Comparison of ENCODE assay signal across 8 cellular contexts in the genomic region with DNA sequence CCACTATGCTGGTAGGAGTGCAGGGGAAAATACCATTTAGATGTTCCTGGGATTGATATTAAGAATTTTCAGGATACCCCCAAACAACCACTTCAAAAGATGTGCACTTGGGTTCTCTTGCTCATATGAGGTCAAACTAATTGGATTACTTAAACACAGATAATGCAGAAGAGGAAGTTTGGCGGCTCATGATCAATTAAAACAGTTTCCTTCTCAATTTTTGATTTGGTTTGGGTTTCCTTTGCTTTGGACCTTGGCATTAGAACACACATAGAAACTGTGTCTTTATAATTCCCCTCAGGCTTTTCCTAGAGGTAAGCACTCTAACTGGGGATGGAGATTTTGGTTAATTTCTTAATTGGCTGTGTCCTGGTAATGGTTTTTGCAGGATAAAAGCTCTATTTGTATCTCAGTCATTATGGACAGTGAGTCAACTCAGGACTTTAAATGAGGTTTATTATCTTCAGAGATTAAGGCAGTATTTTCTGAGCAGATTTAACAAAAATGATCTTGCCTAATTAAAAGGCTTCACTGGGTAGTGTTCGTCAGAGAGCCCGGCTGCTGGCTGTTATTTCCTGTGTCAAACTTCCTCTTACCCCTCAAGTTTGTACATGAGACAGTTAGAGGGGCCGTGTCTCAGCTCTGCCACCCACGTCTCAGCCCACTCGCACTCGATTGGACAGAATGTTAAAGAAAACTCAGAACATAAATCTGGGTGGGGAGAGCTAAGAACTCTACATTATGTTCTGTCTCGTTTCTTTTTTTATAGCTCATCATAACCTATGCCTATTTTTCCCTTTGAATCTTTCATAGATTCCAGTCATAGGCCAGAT. TPM values are rescaled to one million over a fixed set of nuclear protein-coding genes. Genes with fewer than 3 reads are reported as not detected.
A peak's percentile ranks its signal among the peaks of the same experiment; 100 is the strongest.
DNase-seq lines count a peak whose midpoint lies in the region; ATAC-seq and TF ChIP-seq lines count a peak whose summit lies in the region.

No MANE protein-coding gene starts in this region.

- H2AFZ ChIP-seq in PC-9: no peak overlapping the region

- no TSS peak for BruUV-seq in PC-9 (replicated peaks; lab: Mats Ljungman, UMichigan)

- no peaks in the 10 kb centered on the region for H3K79me2 ChIP-seq in PC-9 (ENCODE audit: low read depth)

- H4K20me1 ChIP-seq in PC-9 (ENCODE audit: insufficient read depth): no peaks in the 10 kb centered on the region

- no peak overlapping the region for H3K27ac ChIP-seq in PC-9

- POLR2A ChIA-PET in WTC11 (lab: Charles Lee): no interaction called here
- POLR2A ChIA-PET in PC-9 (lab: Charles Lee; ENCODE audit: unreplicated experiment): interaction anchor here (0.6 kb wide), 1 partner anchor 85 kb away, joined by 6 read pairs; no protein-coding TSS in a partner anchor

- peak overlapping the region; percentile 34 for H3K4me3 Mint-ChIP-seq in neural crest cell
- H3K4me3 Mint-ChIP-seq in WTC11: no peak overlapping the region

- ATAC-seq in GM18907 (IDR thresholded peaks at IDR 0.05; ENCODE audit: unreplicated experiment) (peak; percentile 77), HG03280 (IDR thresholded peaks at IDR 0.05; ENCODE audit: unreplicated experiment) (peak; percentile 70), WTC11 (no peak)

- peak overlapping the region; percentile 65 for H3K27ac Mint-ChIP-seq in neural crest cell (ENCODE audit: unreplicated experiment)
- no peak overlapping the region for H3K27ac Mint-ChIP-seq in WTC11

- intact Hi-C loops in PC-9 (cut with micrococcal nuclease; ENCODE audit: unreplicated experiment): no loop called here

- H3K27me3 Mint-ChIP-seq in neural crest cell (ENCODE audit: low read depth) (no peaks in the 10 kb centered on the region), WTC11 (ENCODE audit: low read depth) (no peaks in the 10 kb centered on the region)

- no peaks in the 10 kb centered on the region for H3K4me1 ChIP-seq in PC-9 (replicated peaks; ENCODE audit: insufficient read depth)

- peaks cover 50% of the 10 kb centered on the region for H3K4me1 Mint-ChIP-seq in neural crest cell
- H3K4me1 Mint-ChIP-seq in WTC11: peaks cover 15% of the 10 kb centered on the region

- no peaks in the 10 kb centered on the region for H3K27me3 ChIP-seq in PC-9 (ENCODE audit: insufficient read depth, low read depth)

- no peaks in the 10 kb centered on the region for H3K36me3 Mint-ChIP-seq in neural crest cell (ENCODE audit: low read depth)
- peaks cover 2% of the 10 kb centered on the region; the same call in 1 of the 2 replicates for H3K36me3 Mint-ChIP-seq in WTC11

- H3K36me3 ChIP-seq in PC-9 (ENCODE audit: low read depth): no peaks in the 10 kb centered on the region

- no peak overlapping the region for H3K4me3 ChIP-seq in PC-9

- H3K9me3 Mint-ChIP-seq in neural crest cell (peaks cover 4% of the 10 kb centered on the region), WTC11 (peaks cover 14% of the 10 kb centered on the region)

- DNase-seq in activated CD8-positive, alpha-beta memory T cell treated with anti-CD3 and anti-CD28 coated beads, Interleukin-2, amount 50 U/mL, for 1 hour (ENCODE audit: extremely low read depth): peak; percentile 24
- DNase-seq in neural crest cell (ENCODE audit: low read depth, low spot score) (no peak), WTC11 (ENCODE audit: low spot score) (no peak), NCI-H748 treated with DMSO at 0.1 percent for 48 hours (lab: John Stamatoyannopoulos, UW) (no peak), PC-9 (no peak), DMS53 treated with DMSO at 0.1 percent for 48 hours (lab: John Stamatoyannopoulos, UW; ENCODE audit: unreplicated experiment) (no peak)

- H3K9me2 ChIP-seq in PC-9 (ENCODE audit: insufficient read depth): no peaks in the 10 kb centered on the region

- no peak overlapping the region for H3K4me2 ChIP-seq in PC-9

- H3F3A ChIP-seq in PC-9 (ENCODE audit: insufficient read depth, low read depth): no peaks in the 10 kb centered on the region

- peaks cover 3% of the 10 kb centered on the region; the same call in 1 of the 2 replicates for H3K9me3 ChIP-seq in PC-9 (ENCODE audit: insufficient read depth, low read depth)

- TF ChIP-seq CTCF in neural crest cell (conservative IDR thresholded peaks at IDR 0.05) (no peak), WTC11 (IDR thresholded peaks at IDR 0.05) (no peak), PC-9 (conservative IDR thresholded peaks at IDR 0.05) (no peak)

- CTCF ChIA-PET in WTC11 (lab: Charles Lee) (interaction anchor here (0.5 to 1.5 kb wide), 2 partner anchors 382 to 639 kb away, joined by 6 to 7 read pairs; no protein-coding TSS in a partner anchor), PC-9 (lab: Charles Lee) (no interaction called here)

TF ChIP-seq in WTC11, 78 proteins besides CTCF, POLR2A, EP300 and RAD21:
- TF ChIP-seq SOX15 (CRISPR knock-in tag; IDR thresholded peaks at IDR 0.05): no peak
- TF ChIP-seq TP53 (CRISPR knock-in tag; IDR thresholded peaks at IDR 0.05): no peak
- TF ChIP-seq ESRRA (CRISPR knock-in tag; IDR thresholded peaks at IDR 0.05; ENCODE audit: borderline replicate concordance): no peak
- TF ChIP-seq MXD4 (CRISPR knock-in tag; IDR thresholded peaks at IDR 0.05; ENCODE audit: borderline replicate concordance): no peak
- no peak for TF ChIP-seq FOXP4 (CRISPR knock-in tag; IDR thresholded peaks at IDR 0.05)
- TF ChIP-seq GRHL2 (CRISPR knock-in tag; IDR thresholded peaks at IDR 0.05; ENCODE audit: insufficient replicate concordance, severe bottlenecking): no peak
- TF ChIP-seq NFATC4 (CRISPR knock-in tag; IDR thresholded peaks at IDR 0.05): no peak
- no peak for TF ChIP-seq MYBL2 (CRISPR knock-in tag; IDR thresholded peaks at IDR 0.05)
- TF ChIP-seq ZNF219 (CRISPR knock-in tag; IDR thresholded peaks at IDR 0.05; ENCODE audit: borderline replicate concordance): no peak
- TF ChIP-seq NR2C2 (CRISPR knock-in tag; IDR thresholded peaks at IDR 0.05): no peak
- no peak for TF ChIP-seq ZNF121 (CRISPR knock-in tag; IDR thresholded peaks at IDR 0.05)
- TF ChIP-seq JAZF1 (CRISPR knock-in tag; IDR thresholded peaks at IDR 0.05): no peak

RNA-seq across cellular contexts. Expression of gene PREP, which starts 50.3 kb away (rescaled TPM):
- total RNA-seq in neural crest cell: 42.9 and 45.2 TPM in 2 replicates
- 58.8 to 68.5 TPM (median 66.3 TPM) in 3 replicates for total RNA-seq in WTC11 (2021)
- 35.8 and 36.7 TPM in 2 replicates for total RNA-seq in PC-9 (2021)
